Comparison of ENCODE assay signal across 13 cellular contexts in the genomic region with DNA sequence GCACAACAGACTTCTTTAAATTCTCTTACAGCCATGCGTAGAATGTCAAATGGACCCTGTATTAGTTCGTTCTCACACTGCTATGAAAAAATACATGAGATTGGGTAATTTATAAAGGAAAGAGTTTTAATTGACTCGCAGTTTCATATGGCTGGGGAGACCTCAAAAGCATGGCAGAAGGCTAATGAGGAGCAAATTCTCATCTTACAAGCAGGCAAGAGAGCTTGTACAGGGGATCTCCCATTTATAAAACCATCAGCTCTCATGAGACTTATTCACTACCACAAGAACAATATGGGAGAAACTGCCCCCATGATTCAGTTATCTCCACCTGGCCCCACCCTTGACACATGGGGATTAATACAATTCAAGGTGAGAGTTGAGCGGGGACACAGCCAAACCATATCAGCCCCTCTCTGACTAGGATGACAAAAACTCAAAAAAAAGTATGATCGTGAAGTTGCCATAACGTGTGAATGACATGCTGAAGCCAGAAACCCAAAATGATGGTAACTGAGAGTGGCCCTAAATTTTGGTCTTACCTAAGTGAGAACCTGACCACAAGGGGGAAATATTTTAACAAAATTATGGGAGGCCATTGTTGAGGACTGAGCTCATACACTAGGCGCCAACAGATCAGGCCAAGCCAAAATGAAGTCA.
"Had no signal": no experiment of that assay in that cellular context is flagged by ENCODE, and none has a peak within 500 bp of the region (broad histone marks: within the 10 kb centered on the region; RNA-seq: fewer than 3 reads in every experiment).

No MANE protein-coding gene starts in this region.

- H3K27me3 ChIP-seq: heart right ventricle had no signal

- DNase-seq: effector CD4-positive, alpha-beta T cell; heart right ventricle; hypothalamus; islet precursor cell; natural killer cell; right cardiac atrium; small intestine; stimulated activated CD4-positive, alpha-beta T cell treated with anti-CD3 and anti-CD28 coated beads, Interleukin-2, amount 100 ng/mL, for 48 hours; stimulated activated naive CD4-positive, alpha-beta T cell treated with Interleukin-2 at 50 U/mL for 16 hours; trophoblast cell had no signal

- H3K27ac Mint-ChIP-seq: natural killer cell had no signal

- H3K36me3 ChIP-seq: heart right ventricle had no signal

- H3K4me1 Mint-ChIP-seq: natural killer cell, neural crest cell had no signal

- ATAC-seq: heart right ventricle, left lobe of liver, natural killer cell, right cardiac atrium had no signal

- H3K36me3 Mint-ChIP-seq: natural killer cell had no signal

- H3K27ac ChIP-seq: coronary artery, heart right ventricle had no signal

- H3K4me1 ChIP-seq: heart right ventricle had no signal

- H3K4me3 Mint-ChIP-seq: natural killer cell, neural crest cell had no signal

- H3K4me3 ChIP-seq: coronary artery, heart right ventricle had no signal

- H3K9me3 Mint-ChIP-seq: natural killer cell had no signal
